8 cellular contexts compared by ENCODE assay signal in the genomic region with DNA sequence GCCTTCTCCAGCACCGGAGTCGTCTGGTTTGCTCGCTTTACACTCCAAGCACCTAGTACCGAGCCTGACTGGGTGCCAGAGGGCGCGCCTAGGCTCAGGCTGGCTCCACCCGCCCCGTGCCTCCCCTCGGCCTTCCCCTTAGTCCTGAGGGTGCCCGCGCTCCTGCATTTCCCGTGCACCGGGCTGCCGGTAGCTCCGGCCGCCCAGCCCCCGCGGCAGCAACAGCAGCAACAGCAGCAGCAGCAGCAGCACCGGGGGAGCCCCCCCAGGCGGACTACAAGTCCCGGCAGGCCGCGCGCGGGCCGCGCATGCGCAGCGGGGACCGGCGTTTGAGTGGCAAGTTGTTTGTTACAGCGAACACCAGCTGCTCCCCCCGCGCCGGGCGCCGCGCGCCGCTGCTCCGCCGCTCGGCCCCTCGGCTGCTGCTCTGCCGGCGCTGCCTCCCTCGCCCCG.
A peak's percentile ranks its signal among the peaks of the same experiment; 100 is the strongest.
DNase-seq lines count a peak whose midpoint lies in the region; ATAC-seq and TF ChIP-seq lines count a peak whose summit lies in the region.
"Not testable (repeated sequence)": the region's sequence is repeated elsewhere in the genome, so short reads cannot be mapped to it uniquely, and the experiment has no call there.

No MANE protein-coding gene starts in this region.

- H2AK5ac ChIP-seq in mesenchymal stem cell (ENCODE audit: low read length, severe bottlenecking), result not testable (repeated sequence)

- H3K79me1 ChIP-seq in mesenchymal stem cell (replicated peaks; ENCODE audit: low read length, poor library complexity, severe bottlenecking), result not testable (repeated sequence)

- H2BK120ac ChIP-seq in mesenchymal stem cell (ENCODE audit: low read depth, low read length), result not testable (repeated sequence)

- H3K27me3 Mint-ChIP-seq in activated T-cell treated with anti-CD3 and anti-CD28 coated beads, Interleukin-2, amount 50 U/mL, for 72 hours (ENCODE audit: low read depth); endothelial cell (ENCODE audit: unreplicated experiment): not testable (repeated sequence)

- H3K4me1 Mint-ChIP-seq in activated T-cell treated with anti-CD3 and anti-CD28 coated beads, Interleukin-2, amount 50 U/mL, for 72 hours (ENCODE audit: low read depth); endothelial cell (ENCODE audit: unreplicated experiment): not testable (repeated sequence)

- H3K23ac ChIP-seq in mesenchymal stem cell (ENCODE audit: low read length in 2 of 2), result not testable (repeated sequence)

- not testable (repeated sequence) for H3K4me1 ChIP-seq in SJCRH30; mesenchymal stem cell (ENCODE audit: control insufficient read depth, insufficient read depth, low read depth, low read length)

- H4K8ac ChIP-seq in mesenchymal stem cell (ENCODE audit: low read length), result not testable (repeated sequence)

- not testable (repeated sequence) for H3K18ac ChIP-seq in mesenchymal stem cell (ENCODE audit: low read depth in 1 of 2, low read length in 2 of 2)

- H3K27ac Mint-ChIP-seq in activated T-cell treated with anti-CD3 and anti-CD28 coated beads, Interleukin-2, amount 50 U/mL, for 72 hours; endothelial cell (ENCODE audit: unreplicated experiment): not testable (repeated sequence)

- H3K9me3 ChIP-seq in SJCRH30 (replicated peaks); mesenchymal stem cell (ENCODE audit: control insufficient read depth, low read length): not testable (repeated sequence)

- no CpG with 5 or more reads among the region's 48 CpGs for WGBS in mesenchymal stem cell

- TF ChIP-seq CTCF in AG09319 (IDR thresholded peaks at IDR 0.05; ENCODE audit: low read depth, low read length); endothelial cell (IDR thresholded peaks at IDR 0.05; ENCODE audit: unreplicated experiment): not testable (repeated sequence)

- H3K27me3 ChIP-seq in SJCRH30; mesenchymal stem cell (ENCODE audit: control insufficient read depth in 1 of 2, insufficient read depth in 1 of 2, low read length in 2 of 2): not testable (repeated sequence)

- not testable (repeated sequence) for H3K4ac ChIP-seq in mesenchymal stem cell (ENCODE audit: low read depth in 1 of 2, low read length in 2 of 2)

- H3K4me3 Mint-ChIP-seq in activated T-cell treated with anti-CD3 and anti-CD28 coated beads, Interleukin-2, amount 50 U/mL, for 72 hours, result peak overlapping the region; percentile 82 to 83
- not testable (repeated sequence) for H3K4me3 Mint-ChIP-seq in endothelial cell (ENCODE audit: unreplicated experiment)

- not testable (repeated sequence) for H2BK15ac ChIP-seq in mesenchymal stem cell (ENCODE audit: low read depth, poor library complexity, severe bottlenecking)

- not testable (repeated sequence) for H2AFZ ChIP-seq in mesenchymal stem cell (ENCODE audit: low read depth, low read length)

- DNase-seq in AG09319 (ENCODE audit: extremely low read depth, low read depth) (peak; percentile 41), SJCRH30 (peak; percentile 77 to 94), endothelial cell (ENCODE audit: low spot score) (peak; percentile 64), mesenchymal stem cell (peak; percentile 79)
- peak; percentile 87 to 91 for DNase-seq in activated T-cell treated with anti-CD3 and anti-CD28 coated beads, Interleukin-2, amount 50 U/mL, for 72 hours
- peak; percentile 49 to 69 for DNase-seq in stimulated activated CD4-positive, alpha-beta T cell treated with anti-CD3 and anti-CD28 coated beads, Interleukin-2, amount 100 ng/mL, for 48 hours

- not testable (repeated sequence) for H4K91ac ChIP-seq in mesenchymal stem cell (ENCODE audit: low read length)

- not testable (repeated sequence) for H2BK5ac ChIP-seq in mesenchymal stem cell (ENCODE audit: low read depth, low read length, poor library complexity, severe bottlenecking)

- not testable (repeated sequence) for H3K27ac ChIP-seq in SJCRH30; mesenchymal stem cell (ENCODE audit: low read length, poor library complexity, severe bottlenecking)

- not testable (repeated sequence) for H3K36me3 ChIP-seq in SJCRH30; mesenchymal stem cell (ENCODE audit: control insufficient read depth in 1 of 2, insufficient read depth in 2 of 2, low read depth in 1 of 2, low read length in 2 of 2)

- peak; percentile 92 for ATAC-seq in GM19467 (IDR thresholded peaks at IDR 0.05; ENCODE audit: unreplicated experiment)
- peak; percentile 89 for ATAC-seq in HG03097 (IDR thresholded peaks at IDR 0.05; ENCODE audit: low FRiP score, unreplicated experiment)
- peak; percentile 95 to 96 for ATAC-seq in activated T-cell treated with anti-CD3 and anti-CD28 coated beads, Interleukin-2, amount 50 U/mL, for 72 hours (replicated peaks in 1 of 2)

- not testable (repeated sequence) for H3K9ac ChIP-seq in mesenchymal stem cell (ENCODE audit: low read length)

- H3K4me2 ChIP-seq in mesenchymal stem cell (ENCODE audit: low read length, poor library complexity, severe bottlenecking), result not testable (repeated sequence)

- H3K36me3 Mint-ChIP-seq in activated T-cell treated with anti-CD3 and anti-CD28 coated beads, Interleukin-2, amount 50 U/mL, for 72 hours (ENCODE audit: insufficient read depth in 2 of 2); endothelial cell (ENCODE audit: low read depth, unreplicated experiment): not testable (repeated sequence)

- not testable (repeated sequence) for H3K9me3 Mint-ChIP-seq in activated T-cell treated with anti-CD3 and anti-CD28 coated beads, Interleukin-2, amount 50 U/mL, for 72 hours; endothelial cell (ENCODE audit: unreplicated experiment)

- H2BK12ac ChIP-seq in mesenchymal stem cell (ENCODE audit: low read length in 2 of 2), result not testable (repeated sequence)

- H3K4me3 ChIP-seq in SJCRH30, result peak overlapping the region; percentile 80
- H3K4me3 ChIP-seq in mesenchymal stem cell (ENCODE audit: insufficient read depth in 1 of 2, low read depth in 1 of 2, low read length in 2 of 2), result not testable (repeated sequence)

- H3K14ac ChIP-seq in mesenchymal stem cell (ENCODE audit: low read length in 2 of 2), result not testable (repeated sequence)
